Comparison of ENCODE assay signal across 1 cellular context in the genomic region with DNA sequence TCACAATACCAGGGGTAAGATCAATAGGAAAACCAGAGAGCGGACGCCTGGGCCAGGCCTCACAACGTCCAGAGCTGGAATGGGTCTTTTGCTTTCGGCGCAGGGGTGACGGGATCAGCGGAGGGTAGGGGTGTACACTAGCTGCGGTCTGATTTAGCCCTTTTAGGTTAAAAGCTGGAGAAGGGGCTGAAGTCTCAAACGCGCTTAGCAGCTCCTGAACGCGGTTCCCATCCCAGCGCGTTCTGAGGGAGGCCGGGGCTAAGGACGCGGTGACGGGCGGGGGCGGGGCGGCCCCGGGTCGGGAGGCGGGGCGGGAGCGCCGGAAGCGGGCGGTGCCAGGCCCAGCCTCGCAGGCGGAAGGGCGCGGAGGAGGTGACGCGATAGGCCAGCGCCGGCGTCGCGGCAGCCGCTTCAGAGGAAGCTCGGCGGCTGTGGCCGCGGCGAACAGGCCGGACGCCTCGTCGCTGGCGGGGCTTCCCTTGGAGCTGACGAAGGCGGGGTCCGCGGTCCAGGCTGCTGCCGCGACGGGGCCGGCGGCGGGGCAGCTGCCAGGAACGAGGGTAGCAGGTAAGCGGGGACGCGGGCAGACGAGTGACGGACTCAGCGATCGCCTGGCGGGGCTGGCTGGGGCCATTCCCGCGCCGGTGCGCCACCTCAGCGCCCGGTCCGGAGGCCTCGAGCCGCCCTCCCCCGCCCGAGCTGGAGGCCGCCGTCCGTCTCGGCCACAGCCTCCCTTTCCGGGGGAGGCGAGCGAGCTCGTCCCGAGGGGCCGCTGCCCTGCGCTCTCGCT.
TF ChIP-seq lines count a peak whose summit lies in the region.

A gene with protein sequence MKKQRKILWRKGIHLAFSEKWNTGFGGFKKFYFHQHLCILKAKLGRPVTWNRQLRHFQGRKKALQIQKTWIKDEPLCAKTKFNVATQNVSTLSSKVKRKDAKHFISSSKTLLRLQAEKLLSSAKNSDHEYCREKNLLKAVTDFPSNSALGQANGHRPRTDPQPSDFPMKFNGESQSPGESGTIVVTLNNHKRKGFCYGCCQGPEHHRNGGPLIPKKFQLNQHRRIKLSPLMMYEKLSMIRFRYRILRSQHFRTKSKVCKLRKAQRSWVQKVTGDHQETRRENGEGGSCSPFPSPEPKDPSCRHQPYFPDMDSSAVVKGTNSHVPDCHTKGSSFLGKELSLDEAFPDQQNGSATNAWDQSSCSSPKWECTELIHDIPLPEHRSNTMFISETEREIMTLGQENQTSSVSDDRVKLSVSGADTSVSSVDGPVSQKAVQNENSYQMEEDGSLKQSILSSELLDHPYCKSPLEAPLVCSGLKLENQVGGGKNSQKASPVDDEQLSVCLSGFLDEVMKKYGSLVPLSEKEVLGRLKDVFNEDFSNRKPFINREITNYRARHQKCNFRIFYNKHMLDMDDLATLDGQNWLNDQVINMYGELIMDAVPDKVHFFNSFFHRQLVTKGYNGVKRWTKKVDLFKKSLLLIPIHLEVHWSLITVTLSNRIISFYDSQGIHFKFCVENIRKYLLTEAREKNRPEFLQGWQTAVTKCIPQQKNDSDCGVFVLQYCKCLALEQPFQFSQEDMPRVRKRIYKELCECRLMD (plus strand): TSS at position 414 of the 790 bp plus-strand sequence. CDS start 17,262 bp downstream, outside the sequence.

TF ChIP-seq in HEK293, 187 proteins besides CTCF, POLR2A, EP300 and RAD21 (continued from another document and continues in another):
- TF ChIP-seq, protein P1, sequence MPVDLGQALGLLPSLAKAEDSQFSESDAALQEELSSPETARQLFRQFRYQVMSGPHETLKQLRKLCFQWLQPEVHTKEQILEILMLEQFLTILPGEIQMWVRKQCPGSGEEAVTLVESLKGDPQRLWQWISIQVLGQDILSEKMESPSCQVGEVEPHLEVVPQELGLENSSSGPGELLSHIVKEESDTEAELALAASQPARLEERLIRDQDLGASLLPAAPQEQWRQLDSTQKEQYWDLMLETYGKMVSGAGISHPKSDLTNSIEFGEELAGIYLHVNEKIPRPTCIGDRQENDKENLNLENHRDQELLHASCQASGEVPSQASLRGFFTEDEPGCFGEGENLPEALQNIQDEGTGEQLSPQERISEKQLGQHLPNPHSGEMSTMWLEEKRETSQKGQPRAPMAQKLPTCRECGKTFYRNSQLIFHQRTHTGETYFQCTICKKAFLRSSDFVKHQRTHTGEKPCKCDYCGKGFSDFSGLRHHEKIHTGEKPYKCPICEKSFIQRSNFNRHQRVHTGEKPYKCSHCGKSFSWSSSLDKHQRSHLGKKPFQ (tag by site-specific recombination; IDR thresholded peaks at IDR 0.05): no peak
- TF ChIP-seq, protein P2, sequence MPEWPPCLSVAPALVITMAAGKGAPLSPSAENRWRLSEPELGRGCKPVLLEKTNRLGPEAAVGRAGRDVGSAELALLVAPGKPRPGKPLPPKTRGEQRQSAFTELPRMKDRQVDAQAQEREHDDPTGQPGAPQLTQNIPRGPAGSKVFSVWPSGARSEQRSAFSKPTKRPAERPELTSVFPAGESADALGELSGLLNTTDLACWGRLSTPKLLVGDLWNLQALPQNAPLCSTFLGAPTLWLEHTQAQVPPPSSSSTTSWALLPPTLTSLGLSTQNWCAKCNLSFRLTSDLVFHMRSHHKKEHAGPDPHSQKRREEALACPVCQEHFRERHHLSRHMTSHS (tag by site-specific recombination; IDR thresholded peaks at IDR 0.05): no peak
- no peak for TF ChIP-seq ZBTB48 (tag by site-specific recombination; IDR thresholded peaks at IDR 0.05)
- no peak for TF ChIP-seq GLIS2 (tag by site-specific recombination; IDR thresholded peaks at IDR 0.05)
- TF ChIP-seq ZNF792 (tag by site-specific recombination; IDR thresholded peaks at IDR 0.05): no peak
- TF ChIP-seq ZNF398 (tag by site-specific recombination; IDR thresholded peaks at IDR 0.05): no peak
- no peak for TF ChIP-seq ZNF664 (tag by site-specific recombination; IDR thresholded peaks at IDR 0.05)
- no peak; the same call in 1 of the 2 replicates for TF ChIP-seq YY2 (tag by site-specific recombination; IDR thresholded peaks at IDR 0.05)
- TF ChIP-seq ZNF549 (tag by site-specific recombination; IDR thresholded peaks at IDR 0.05): no peak
- TF ChIP-seq ZNF639 (tag by site-specific recombination; IDR thresholded peaks at IDR 0.05): no peak
- TF ChIP-seq EGR2 (tag by site-specific recombination; IDR thresholded peaks at IDR 0.05; ENCODE audit: low read depth): no peak
- TF ChIP-seq ZFHX2 (tag by site-specific recombination; conservative IDR thresholded peaks at IDR 0.05): no peak; the same call in 1 of the 2 replicates
- TF ChIP-seq GFI1B (tag by site-specific recombination; IDR thresholded peaks at IDR 0.05): no peak
- no peak for TF ChIP-seq ZNF837 (tag by site-specific recombination; IDR thresholded peaks at IDR 0.05)
- TF ChIP-seq ZNF677 (tag by site-specific recombination; IDR thresholded peaks at IDR 0.05): peak; percentile 21; the same call in 1 of the 2 replicates
- no peak for TF ChIP-seq HOXA7 (CRISPR knock-in tag; IDR thresholded peaks at IDR 0.05; ENCODE audit: borderline replicate concordance)
- TF ChIP-seq ZNF266 (tag by site-specific recombination; IDR thresholded peaks at IDR 0.05; ENCODE audit: low read depth): no peak
- TF ChIP-seq HOXC10 (CRISPR knock-in tag; IDR thresholded peaks at IDR 0.05): no peak
- no peak for TF ChIP-seq BCL11A (tag by site-specific recombination; IDR thresholded peaks at IDR 0.05; ENCODE audit: low read depth)
- no peak for TF ChIP-seq PRDM2 (tag by site-specific recombination; IDR thresholded peaks at IDR 0.05; ENCODE audit: borderline replicate concordance)
- TF ChIP-seq, protein P3, sequence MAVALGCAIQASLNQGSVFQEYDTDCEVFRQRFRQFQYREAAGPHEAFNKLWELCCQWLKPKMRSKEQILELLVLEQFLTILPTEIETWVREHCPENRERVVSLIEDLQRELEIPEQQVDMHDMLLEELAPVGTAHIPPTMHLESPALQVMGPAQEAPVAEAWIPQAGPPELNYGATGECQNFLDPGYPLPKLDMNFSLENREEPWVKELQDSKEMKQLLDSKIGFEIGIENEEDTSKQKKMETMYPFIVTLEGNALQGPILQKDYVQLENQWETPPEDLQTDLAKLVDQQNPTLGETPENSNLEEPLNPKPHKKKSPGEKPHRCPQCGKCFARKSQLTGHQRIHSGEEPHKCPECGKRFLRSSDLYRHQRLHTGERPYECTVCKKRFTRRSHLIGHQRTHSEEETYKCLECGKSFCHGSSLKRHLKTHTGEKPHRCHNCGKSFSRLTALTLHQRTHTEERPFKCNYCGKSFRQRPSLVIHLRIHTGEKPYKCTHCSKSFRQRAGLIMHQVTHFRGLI (tag by site-specific recombination; IDR thresholded peaks at IDR 0.05): no peak
- no peak for TF ChIP-seq ZNF175 (tag by site-specific recombination; IDR thresholded peaks at IDR 0.05)
- TF ChIP-seq ZNF501 (tag by site-specific recombination; IDR thresholded peaks at IDR 0.05): 0 out of 2 replicates have a peak, but pooled peaks have one; percentile 19
- no peak for TF ChIP-seq ZNF830 (tag by site-specific recombination; IDR thresholded peaks at IDR 0.05; ENCODE audit: low read depth)
- no peak for TF ChIP-seq BCL11B (tag by site-specific recombination; IDR thresholded peaks at IDR 0.05; ENCODE audit: low read depth)
- TF ChIP-seq HOXD13 (CRISPR knock-in tag; IDR thresholded peaks at IDR 0.05; ENCODE audit: borderline replicate concordance): no peak
- no peak for TF ChIP-seq ZNF184 (tag by site-specific recombination; IDR thresholded peaks at IDR 0.05)
- TF ChIP-seq ZNF692 (tag by site-specific recombination; IDR thresholded peaks at IDR 0.05): peak; percentile 20; the same call in 1 of the 2 replicates
- TF ChIP-seq ZNF302 (tag by site-specific recombination; IDR thresholded peaks at IDR 0.05; ENCODE audit: low read depth): no peak
- TF ChIP-seq ZFP69B (tag by site-specific recombination; IDR thresholded peaks at IDR 0.05): no peak
- TF ChIP-seq ZFP3 (tag by site-specific recombination; IDR thresholded peaks at IDR 0.05; ENCODE audit: low read depth): no peak
- TF ChIP-seq INSM2 (tag by site-specific recombination; IDR thresholded peaks at IDR 0.05): 0 out of 2 replicates have a peak, but pooled peaks have one; percentile 7
- TF ChIP-seq ZNF366 (tag by site-specific recombination; conservative IDR thresholded peaks at IDR 0.05): no peak
